ENCODE assay signal across 1 cellular context in genomic region chr16:977096-977701, GRCh38.
A peak's percentile ranks its signal among the peaks of the same experiment; 100 is the strongest.
TF ChIP-seq lines count a peak whose summit lies in the region.

No MANE protein-coding gene starts in this region.

TF ChIP-seq in HepG2, 621 proteins besides CTCF, POLR2A, EP300 and RAD21:
- TF ChIP-seq HNRNPL (IDR thresholded peaks at IDR 0.05; ENCODE audit: low read depth, low read length) (peak; percentile 84; the same call in 1 of the 2 replicates), UBTF (CRISPR knock-in tag; IDR thresholded peaks at IDR 0.05) (0 out of 2 replicates have a peak, but pooled peaks have one; percentile 4), HNF4A (CRISPR knock-in tag; IDR thresholded peaks at IDR 0.05) (no peak)
